20 cellular contexts compared by ENCODE assay signal in the genomic region with DNA sequence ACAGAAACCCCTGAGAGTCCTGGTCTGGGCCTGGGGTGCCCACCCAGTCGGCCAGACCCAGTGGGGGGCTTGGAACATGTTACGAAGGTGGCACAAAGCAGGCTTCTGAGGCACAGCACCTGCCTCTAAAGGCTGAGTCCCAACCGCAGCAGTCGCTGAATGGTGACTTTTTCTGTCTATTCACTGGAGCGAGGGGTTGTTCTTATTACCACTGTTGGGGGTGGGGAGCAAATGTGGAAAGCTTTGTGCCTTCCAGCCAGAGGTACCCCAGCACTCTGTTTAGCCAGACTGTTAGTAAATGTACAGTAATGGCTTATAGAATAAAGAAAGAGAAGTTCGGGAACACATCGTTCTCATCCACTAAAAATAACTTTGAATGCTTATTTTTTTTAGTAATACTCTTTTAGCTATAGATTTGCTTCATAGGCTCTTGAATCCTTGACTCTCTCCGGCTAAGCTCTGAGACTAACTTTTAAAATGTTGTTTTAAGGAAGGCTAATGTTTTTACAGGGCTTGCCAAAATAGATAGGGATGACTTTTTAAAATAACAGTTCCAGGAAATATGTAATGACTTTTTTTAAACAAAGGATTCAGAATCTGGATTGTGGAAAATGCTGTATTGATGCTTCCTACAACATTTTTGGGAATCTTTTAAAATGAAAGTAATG. TPM values are rescaled to one million over a fixed set of nuclear protein-coding genes. Genes with fewer than 3 reads are reported as not detected.
DNase-seq lines count a peak whose midpoint lies in the region; ATAC-seq and TF ChIP-seq lines count a peak whose summit lies in the region.
"Had no signal": no experiment of that assay in that cellular context is flagged by ENCODE, and none has a peak within 500 bp of the region (broad histone marks: within the 10 kb centered on the region; RNA-seq: fewer than 3 reads in every experiment).

No MANE protein-coding gene starts in this region.

- H3K9me3 ChIP-seq in CD4-positive, alpha-beta T cell (ENCODE audit: control insufficient read depth, low read length) = no peaks in the 10 kb centered on the region
- no peaks in the 10 kb centered on the region for H3K9me3 ChIP-seq in BE2C
- no peaks in the 10 kb centered on the region for H3K9me3 ChIP-seq in PC-9 (ENCODE audit: insufficient read depth, low read depth)
- H3K9me3 ChIP-seq: HAP-1 had no signal

- POLR2A ChIA-PET in CD4-positive, alpha-beta T cell (lab: Charles Lee) = no interaction called here
- POLR2A ChIA-PET in PC-9 (lab: Charles Lee; ENCODE audit: unreplicated experiment) = no interaction called here

- H2AFZ ChIP-seq in PC-9 = no peak overlapping the region

- in situ Hi-C loops in brain microvascular endothelial cell (cut with HindIII; ENCODE audit: low pct_ligation_motif_present, low sequenced_read_pairs) = no loop called here

- peak overlapping the region; percentile 99 for H3K27ac Mint-ChIP-seq in osteocyte (ENCODE audit: unreplicated experiment)
- no peak overlapping the region for H3K27ac Mint-ChIP-seq in CD4-positive, alpha-beta T cell
- H3K27ac Mint-ChIP-seq: dendritic cell treated with granulocyte-macrophage colony-stimulating factor and Interleukin-4, amounts not matched to agents 40 ng/mL and 50 ng/mL, for 4 days; natural killer cell had no signal

- no peaks in the 10 kb centered on the region for H3K27me3 ChIP-seq in H7 (ENCODE audit: control insufficient read depth, insufficient read depth, low read length)
- H3K27me3 ChIP-seq in brain microvascular endothelial cell (replicated peaks) = no peaks in the 10 kb centered on the region
- H3K27me3 ChIP-seq in CD4-positive, alpha-beta T cell (ENCODE audit: control insufficient read depth, insufficient read depth, low read length) = no peaks in the 10 kb centered on the region
- no peaks in the 10 kb centered on the region for H3K27me3 ChIP-seq in BE2C
- H3K27me3 ChIP-seq in PC-9 (ENCODE audit: insufficient read depth, low read depth) = no peaks in the 10 kb centered on the region; the same call in 1 of the 2 replicates

- no peaks in the 10 kb centered on the region for H3K27me3 Mint-ChIP-seq in osteocyte (ENCODE audit: unreplicated experiment)
- H3K27me3 Mint-ChIP-seq in CD4-positive, alpha-beta T cell = no peaks in the 10 kb centered on the region

- no peaks in the 10 kb centered on the region for H3K9me3 Mint-ChIP-seq in osteocyte (ENCODE audit: unreplicated experiment)
- no peaks in the 10 kb centered on the region for H3K9me3 Mint-ChIP-seq in CD4-positive, alpha-beta T cell
- H3K9me3 Mint-ChIP-seq: dendritic cell treated with granulocyte-macrophage colony-stimulating factor and Interleukin-4, amounts not matched to agents 40 ng/mL and 50 ng/mL, for 4 days; natural killer cell had no signal

- CTCF ChIA-PET in CD4-positive, alpha-beta T cell (lab: Charles Lee) = no interaction called here
- CTCF ChIA-PET in PC-9 (lab: Charles Lee) = no interaction called here

- H3K4me1 ChIP-seq in BE2C = no peaks in the 10 kb centered on the region
- no peaks in the 10 kb centered on the region for H3K4me1 ChIP-seq in PC-9 (replicated peaks; ENCODE audit: insufficient read depth)
- H3K4me1 ChIP-seq: HAP-1 had no signal

- H3K4me2 ChIP-seq in PC-9 = no peak overlapping the region

- no TSS peak for BruUV-seq in PC-9 (replicated peaks; lab: Mats Ljungman, UMichigan)

- H3K9me2 ChIP-seq in PC-9 (ENCODE audit: insufficient read depth) = no peaks in the 10 kb centered on the region

- DNase-seq in H7 (peak; percentile 27), brain microvascular endothelial cell (peak; percentile 36), fibroblast of villous mesenchyme (ENCODE audit: low read depth) (peak; percentile 46), osteocyte (ENCODE audit: extremely low spot score, unreplicated experiment) (no peak), SHP77 (lab: John Stamatoyannopoulos, UW) (no peak), BE2C (no peak), PC-9 (no peak)
- DNase-seq in CD4-positive, alpha-beta T cell = no peak
- DNase-seq: activated CD4-positive, CD25-positive, alpha-beta regulatory T cell; AML-193; amygdala; GF-D8; natural killer cell; NCI-H1694 treated with DMSO at 0.1 percent for 48 hours; NK-92 treated with Interleukin-12 subunit alpha and Interleukin-12 subunit beta, amount 100 ng/mL, for 24 hours; stimulated activated CD4-positive, alpha-beta T cell treated with anti-CD3 and anti-CD28 coated beads, Interleukin-4, amount 100 ng/mL, for 1 hour; T-helper 2 cell had no signal

- peaks cover 41% of the 10 kb centered on the region for H3K4me1 Mint-ChIP-seq in osteocyte (ENCODE audit: unreplicated experiment)
- H3K4me1 Mint-ChIP-seq in CD4-positive, alpha-beta T cell (ENCODE audit: low read depth) = peaks cover 11% of the 10 kb centered on the region

- H4K20me1 ChIP-seq in PC-9 (ENCODE audit: insufficient read depth) = no peaks in the 10 kb centered on the region

- H3K36me3 ChIP-seq in H7 (replicated peaks; ENCODE audit: control insufficient read depth, insufficient read depth, low read length) (no peaks in the 10 kb centered on the region), brain microvascular endothelial cell (replicated peaks) (no peaks in the 10 kb centered on the region), BE2C (no peaks in the 10 kb centered on the region), PC-9 (ENCODE audit: low read depth) (no peaks in the 10 kb centered on the region)
- H3K36me3 ChIP-seq: HAP-1 had no signal

- ATAC-seq in CD4-positive, alpha-beta T cell (ENCODE audit: poor library complexity) = no peak
- ATAC-seq: natural killer cell had no signal

- no peaks in the 10 kb centered on the region for H3K36me3 Mint-ChIP-seq in osteocyte (ENCODE audit: unreplicated experiment)
- H3K36me3 Mint-ChIP-seq in CD4-positive, alpha-beta T cell (ENCODE audit: low read depth) = no peaks in the 10 kb centered on the region
- H3K36me3 Mint-ChIP-seq: natural killer cell had no signal

- intact Hi-C loops in CD4-positive, alpha-beta T cell (cut with DNase I, micrococcal nuclease) = no loop called here
- intact Hi-C loops in PC-9 (cut with micrococcal nuclease; ENCODE audit: unreplicated experiment) = no loop called here

- H3K4me3 ChIP-seq in H7 (ENCODE audit: insufficient read depth, low read depth, low read length) (no peak overlapping the region), brain microvascular endothelial cell (ENCODE audit: low read depth, low read length) (peak overlapping the region; percentile 26), fibroblast of villous mesenchyme (ENCODE audit: low read depth, low read length) (peak overlapping the region; percentile 34), BE2C (ENCODE audit: low read depth, low read length) (no peak overlapping the region), PC-9 (no peak overlapping the region)
- H3K4me3 ChIP-seq: HAP-1, lung had no signal

- no peaks in the 10 kb centered on the region for H3K79me2 ChIP-seq in PC-9 (ENCODE audit: low read depth)

- H3K27ac ChIP-seq in brain microvascular endothelial cell (peak overlapping the region; percentile 19), PC-9 (no peak overlapping the region)
- no peak overlapping the region for H3K27ac ChIP-seq in CD4-positive, alpha-beta T cell (ENCODE audit: low read depth, low read length)

- no peaks in the 10 kb centered on the region for H3F3A ChIP-seq in PC-9 (ENCODE audit: insufficient read depth, low read depth)

- H3K4me3 Mint-ChIP-seq in osteocyte (ENCODE audit: unreplicated experiment) = peak overlapping the region; percentile 71
- H3K4me3 Mint-ChIP-seq in CD4-positive, alpha-beta T cell = no peak overlapping the region
- H3K4me3 Mint-ChIP-seq: dendritic cell treated with granulocyte-macrophage colony-stimulating factor and Interleukin-4, amounts not matched to agents 40 ng/mL and 50 ng/mL, for 4 days had no signal

- no peak for TF ChIP-seq CTCF in brain microvascular endothelial cell (IDR thresholded peaks at IDR 0.05; ENCODE audit: low read depth, low read length, missing control alignments)
- TF ChIP-seq CTCF in fibroblast of villous mesenchyme (IDR thresholded peaks at IDR 0.05; ENCODE audit: insufficient read depth, low read depth, low read length) = no peak
- no peak for TF ChIP-seq CTCF in osteocyte (IDR thresholded peaks at IDR 0.05)
- TF ChIP-seq CTCF in CD4-positive, alpha-beta T cell (IDR thresholded peaks at IDR 0.05) = no peak
- no peak for TF ChIP-seq CTCF in BE2C (IDR thresholded peaks at IDR 0.05; ENCODE audit: low read depth, low read length)
- no peak for TF ChIP-seq CTCF in PC-9 (conservative IDR thresholded peaks at IDR 0.05)

RNA-seq across cellular contexts. Expression of gene PTPN2, which starts 23.4 kb away (rescaled TPM):
- total RNA-seq in H7 (2014; rRNA removed; shearing (Covaris generic)) = 46.9 and 57.9 TPM in 2 replicates
- total RNA-seq in fibroblast of villous mesenchyme (19.3 and 31.1 TPM in 2 replicates), osteocyte (27.1 and 28.6 TPM in 2 replicates), PC-9 (2021) (77.2 and 78.1 TPM in 2 replicates)
- 10 to 100 TPM; 49.4 to 53.8 TPM for total RNA-seq in CD4-positive, alpha-beta T cell
- 10.7 TPM for polyA plus RNA-seq in BE2C (2012; ENCODE audit: insufficient read depth, insufficient read length, low read depth)

RNA-seq across cellular contexts. Expression of gene SEH1L, which starts 40.4 kb away (rescaled TPM):
- 29.3 and 40.5 TPM in 2 replicates for total RNA-seq in H7 (2014; rRNA removed; shearing (Covaris generic))
- 50.3 and 56.6 TPM in 2 replicates for total RNA-seq in fibroblast of villous mesenchyme
- total RNA-seq in osteocyte = 47.5 and 48.0 TPM in 2 replicates
- 10 to 100 TPM; 23.9 to 26.7 TPM for total RNA-seq in CD4-positive, alpha-beta T cell
- 22.0 TPM for polyA plus RNA-seq in BE2C (2012; ENCODE audit: insufficient read depth, insufficient read length, low read depth)
- 98.3 and 101 TPM in 2 replicates for total RNA-seq in PC-9 (2021)

Comparison
In these comparisons a context has a peak if more than half of its experiments do, and no peak if none do; other contexts are left out.
1. DNase-seq: peak in H7 (single experiment), brain microvascular endothelial cell (single experiment) and fibroblast of villous mesenchyme (single experiment); none in osteocyte (single experiment), CD4-positive, alpha-beta T cell (0 of 10), SHP77 (0 of 2), BE2C (single experiment) and PC-9 (0 of 2).
2. H3K4me3 ChIP-seq: peak in brain microvascular endothelial cell (single experiment) and fibroblast of villous mesenchyme (single experiment); none in H7 (single experiment), BE2C (single experiment) and PC-9 (single experiment).